17 cellular contexts compared by ENCODE assay signal in the genomic region with DNA sequence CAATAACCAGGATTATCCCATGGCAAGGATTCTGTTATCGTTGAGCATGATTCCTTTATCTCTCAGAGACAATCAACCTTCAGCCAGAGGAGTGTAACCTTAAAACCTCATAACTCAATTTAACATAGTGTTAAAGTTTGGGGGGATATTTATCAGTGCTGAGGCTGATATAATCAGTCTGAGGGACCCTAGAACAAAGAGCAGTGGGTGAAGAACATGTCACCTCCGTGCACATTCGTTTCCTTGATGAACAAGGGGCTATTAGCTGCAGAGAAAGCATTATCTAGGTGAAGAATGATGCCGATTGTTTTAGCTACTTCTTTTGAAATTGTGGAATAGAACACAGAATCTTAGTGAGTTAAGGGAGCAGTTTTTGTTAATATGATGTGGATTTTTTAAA.
DNase-seq lines count a peak whose midpoint lies in the region; ATAC-seq, FAIRE-seq and TF ChIP-seq lines count a peak whose summit lies in the region.
"Had no signal": no experiment of that assay in that cellular context is flagged by ENCODE, and none has a peak within 500 bp of the region (broad histone marks: within the 10 kb centered on the region; RNA-seq: fewer than 3 reads in every experiment).

No MANE protein-coding gene starts in this region.

- H3K4me2 ChIP-seq in Loucy (ENCODE audit: low read depth, low read length, poor library complexity, severe bottlenecking): peak overlapping the region; percentile 82
- H3K4me2 ChIP-seq in K562 (ENCODE audit: insufficient read depth, low read length): no peak overlapping the region
- H3K4me2 ChIP-seq: KMS-11 had no signal

- WGBS in K562 (ENCODE audit: insufficient coverage, low coverage, missing lambda C conversion rate): 7% methylated on average over 4 of the region's 4 CpGs

- H3K27me3 ChIP-seq in Loucy (ENCODE audit: insufficient read depth, low read length, poor library complexity, severe bottlenecking) (no peaks in the 10 kb centered on the region), K562 (ENCODE audit: control insufficient read depth in 2 of 2, insufficient read depth in 2 of 2, low read length in 2 of 2) (no peaks in the 10 kb centered on the region)

- POLR2A ChIA-PET in K562 (lab: Yijun Ruan, JAX): interaction anchor here (0.5 to 0.9 kb wide), 2 partner anchors 115 to 1670 kb away, joined by 3 read pairs; no protein-coding TSS in a partner anchor

- in situ Hi-C loops in K562 (cut with MboI): no loop called here

- peaks cover 16% of the 10 kb centered on the region for H3K27me3 Mint-ChIP-seq in type B pancreatic cell
- H3K27me3 Mint-ChIP-seq: CD4-positive, alpha-beta T cell had no signal

- peak overlapping the region; percentile 80 for H3K27ac Mint-ChIP-seq in type B pancreatic cell
- H3K27ac Mint-ChIP-seq: CD4-positive, alpha-beta T cell had no signal

- H3K79me2 ChIP-seq in Loucy (ENCODE audit: insufficient read depth, low read length) (peaks cover 27% of the 10 kb centered on the region), K562 (ENCODE audit: control insufficient read depth, insufficient read depth, low read length) (no peaks in the 10 kb centered on the region)

- H2AFZ ChIP-seq in Loucy (ENCODE audit: low read length) (peak overlapping the region; percentile 55; the same call in 1 of the 2 replicates), K562 (ENCODE audit: low read depth, low read length) (no peak overlapping the region)

- TF ChIP-seq EP300 in K562 (IDR thresholded peaks at IDR 0.05; ENCODE audit: low read length): no peak

- H3K4me3 Mint-ChIP-seq in type B pancreatic cell: no peak overlapping the region
- H3K4me3 Mint-ChIP-seq: CD4-positive, alpha-beta T cell had no signal

- H3K4me1 ChIP-seq in Loucy (ENCODE audit: insufficient read depth, low read length, poor library complexity, severe bottlenecking) (peaks cover 66% of the 10 kb centered on the region), K562 (replicated peaks in 1 of 2; ENCODE audit: control insufficient read depth in 2 of 2, insufficient read depth in 2 of 2, low read length in 2 of 2) (no peaks in the 10 kb centered on the region)
- H3K4me1 ChIP-seq: Caco-2, HAP-1 had no signal

- peaks cover 19% of the 10 kb centered on the region for H3F3A ChIP-seq in Loucy (ENCODE audit: low read depth)

- DNase-seq in GM12892 (ENCODE audit: insufficient read length): no peak
- no peak for DNase-seq in K562 (ENCODE audit: extremely low read depth in 1 of 4, low spot score in 3 of 4)
- no peak for DNase-seq in type B pancreatic cell (ENCODE audit: extremely low spot score, unreplicated experiment)
- no peak for DNase-seq in HK-2 (ENCODE audit: unreplicated experiment)
- DNase-seq in NCI-H146 treated with DMSO at 0.1 percent for 48 hours (lab: John Stamatoyannopoulos, UW; ENCODE audit: unreplicated experiment): no peak
- DNase-seq: AML-193; Caco-2; CD4-positive, alpha-beta T cell; DMS153; DMS79; GDM1 had no signal

- H3K36me3 ChIP-seq in Loucy (ENCODE audit: insufficient read depth, low read length): no peaks in the 10 kb centered on the region
- no peaks in the 10 kb centered on the region for H3K36me3 ChIP-seq in K562 (ENCODE audit: control insufficient read depth, insufficient read depth, low read length)
- H3K36me3 ChIP-seq: HAP-1 had no signal

- peaks cover 16% of the 10 kb centered on the region for H3K4me1 Mint-ChIP-seq in type B pancreatic cell (ENCODE audit: unreplicated experiment)

- H3K4me3 ChIP-seq in Loucy (ENCODE audit: low read length, poor library complexity, severe bottlenecking) (peak overlapping the region; percentile 72), K562 (no peak overlapping the region)
- H3K4me3 ChIP-seq: HAP-1 had no signal

- CTCF ChIA-PET in K562 (lab: Yijun Ruan, JAX; ENCODE audit: low intra/inter-chr PET ratio): no interaction called here

- no peaks in the 10 kb centered on the region for H3K9me3 Mint-ChIP-seq in type B pancreatic cell
- H3K9me3 Mint-ChIP-seq: CD4-positive, alpha-beta T cell had no signal

- H3K9me1 ChIP-seq in K562 (ENCODE audit: control insufficient read depth, insufficient read depth, low read length): no peaks in the 10 kb centered on the region

- H4K20me1 ChIP-seq in Loucy (ENCODE audit: insufficient read depth, low read length, poor library complexity, severe bottlenecking) (no peaks in the 10 kb centered on the region), K562 (replicated peaks; ENCODE audit: control insufficient read depth, insufficient read depth, low read length) (no peaks in the 10 kb centered on the region)

- no peaks in the 10 kb centered on the region for H3K36me3 Mint-ChIP-seq in type B pancreatic cell

- FAIRE-seq in GM12892 (lab: Jason Lieb, UNC) (peak; percentile 76), K562 (lab: Jason Lieb, UNC) (no peak)
- FAIRE-seq: A204.1 had no signal

- no TSS peak for BruUV-seq in K562 (replicated peaks; lab: Mats Ljungman, UMichigan)

- no peak overlapping the region for H3K27ac ChIP-seq in K562 (ENCODE audit: extremely low read depth, low read depth, low read length)
- H3K27ac ChIP-seq: C4-2B, KMS-11 had no signal

- TF ChIP-seq RAD21 in K562 (CRISPR knock-in tag; conservative IDR thresholded peaks at IDR 0.05 in 1 of 2, IDR thresholded peaks at IDR 0.05 in 1 of 2): no peak

- no peak for TF ChIP-seq POLR2A in GM12892 (IDR thresholded peaks at IDR 0.05; ENCODE audit: low read depth, low read length)
- no peak for TF ChIP-seq POLR2A in K562 (conservative IDR thresholded peaks at IDR 0.05)

- intact Hi-C loops in K562 (cut with micrococcal nuclease): no loop called here

- H3K9ac ChIP-seq in Loucy (ENCODE audit: low read depth, low read length, poor library complexity, severe bottlenecking): peak overlapping the region; percentile 73
- no peak overlapping the region for H3K9ac ChIP-seq in K562 (ENCODE audit: insufficient read depth in 1 of 2, low read depth in 2 of 2, low read length in 2 of 2)
- H3K9ac ChIP-seq: KMS-11 had no signal

- TF ChIP-seq CTCF in Loucy (conservative IDR thresholded peaks at IDR 0.05; ENCODE audit: low read length) (no peak), K562 (IDR thresholded peaks at IDR 0.05 in 2 of 3, conservative IDR thresholded peaks at IDR 0.05 in 1 of 3; ENCODE audit: insufficient read depth in 2 of 3, low read depth in 1 of 3, low read length in 3 of 3) (no peak), type B pancreatic cell (conservative IDR thresholded peaks at IDR 0.05) (no peak)

- H3K9me3 ChIP-seq in Loucy (ENCODE audit: insufficient read depth, low read depth, low read length) (no peaks in the 10 kb centered on the region), K562 (replicated peaks; ENCODE audit: control insufficient read depth, insufficient read depth, low read depth, low read length) (no peaks in the 10 kb centered on the region)
- H3K9me3 ChIP-seq: Caco-2, HAP-1 had no signal

- H3K9me2 ChIP-seq in Loucy (replicated peaks; ENCODE audit: low read depth, low read length): no peaks in the 10 kb centered on the region

- no peak for ATAC-seq in K562
- no peak for ATAC-seq in HG02852 (IDR thresholded peaks at IDR 0.05; ENCODE audit: unreplicated experiment)

TF ChIP-seq in K562, 482 proteins besides CTCF, POLR2A, EP300 and RAD21 (continues in another document):
- TF ChIP-seq RHOXF2B (CRISPR knock-in tag; conservative IDR thresholded peaks at IDR 0.05): no peak
- TF ChIP-seq TAF9B (IDR thresholded peaks at IDR 0.05; ENCODE audit: partially characterized antibody): no peak
- TF ChIP-seq, protein P1, sequence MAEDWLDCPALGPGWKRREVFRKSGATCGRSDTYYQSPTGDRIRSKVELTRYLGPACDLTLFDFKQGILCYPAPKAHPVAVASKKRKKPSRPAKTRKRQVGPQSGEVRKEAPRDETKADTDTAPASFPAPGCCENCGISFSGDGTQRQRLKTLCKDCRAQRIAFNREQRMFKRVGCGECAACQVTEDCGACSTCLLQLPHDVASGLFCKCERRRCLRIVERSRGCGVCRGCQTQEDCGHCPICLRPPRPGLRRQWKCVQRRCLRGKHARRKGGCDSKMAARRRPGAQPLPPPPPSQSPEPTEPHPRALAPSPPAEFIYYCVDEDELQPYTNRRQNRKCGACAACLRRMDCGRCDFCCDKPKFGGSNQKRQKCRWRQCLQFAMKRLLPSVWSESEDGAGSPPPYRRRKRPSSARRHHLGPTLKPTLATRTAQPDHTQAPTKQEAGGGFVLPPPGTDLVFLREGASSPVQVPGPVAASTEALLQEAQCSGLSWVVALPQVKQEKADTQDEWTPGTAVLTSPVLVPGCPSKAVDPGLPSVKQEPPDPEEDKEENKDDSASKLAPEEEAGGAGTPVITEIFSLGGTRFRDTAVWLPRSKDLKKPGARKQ (CRISPR knock-in tag; IDR thresholded peaks at IDR 0.05): no peak
- no peak for TF ChIP-seq HNRNPLL (IDR thresholded peaks at IDR 0.05; ENCODE audit: low read depth, low read length, poor library complexity, severe bottlenecking)
- TF ChIP-seq, protein P2, sequence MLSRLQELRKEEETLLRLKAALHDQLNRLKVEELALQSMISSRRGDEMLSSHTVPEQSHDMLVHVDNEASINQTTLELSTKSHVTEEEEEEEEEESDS (CRISPR knock-in tag; IDR thresholded peaks at IDR 0.05): no peak
- TF ChIP-seq RBM22 (IDR thresholded peaks at IDR 0.05; ENCODE audit: low read depth, low read length, poor library complexity, severe bottlenecking): no peak
- no peak for TF ChIP-seq ZNF644 (tag; IDR thresholded peaks at IDR 0.05; ENCODE audit: low read depth)
- TF ChIP-seq, protein P3, sequence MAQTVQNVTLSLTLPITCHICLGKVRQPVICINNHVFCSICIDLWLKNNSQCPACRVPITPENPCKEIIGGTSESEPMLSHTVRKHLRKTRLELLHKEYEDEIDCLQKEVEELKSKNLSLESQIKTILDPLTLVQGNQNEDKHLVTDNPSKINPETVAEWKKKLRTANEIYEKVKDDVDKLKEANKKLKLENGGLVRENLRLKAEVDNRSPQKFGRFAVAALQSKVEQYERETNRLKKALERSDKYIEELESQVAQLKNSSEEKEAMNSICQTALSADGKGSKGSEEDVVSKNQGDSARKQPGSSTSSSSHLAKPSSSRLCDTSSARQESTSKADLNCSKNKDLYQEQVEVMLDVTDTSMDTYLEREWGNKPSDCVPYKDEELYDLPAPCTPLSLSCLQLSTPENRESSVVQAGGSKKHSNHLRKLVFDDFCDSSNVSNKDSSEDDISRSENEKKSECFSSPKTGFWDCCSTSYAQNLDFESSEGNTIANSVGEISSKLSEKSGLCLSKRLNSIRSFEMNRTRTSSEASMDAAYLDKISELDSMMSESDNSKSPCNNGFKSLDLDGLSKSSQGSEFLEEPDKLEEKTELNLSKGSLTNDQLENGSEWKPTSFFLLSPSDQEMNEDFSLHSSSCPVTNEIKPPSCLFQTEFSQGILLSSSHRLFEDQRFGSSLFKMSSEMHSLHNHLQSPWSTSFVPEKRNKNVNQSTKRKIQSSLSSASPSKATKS (CRISPR knock-in tag; IDR thresholded peaks at IDR 0.05): no peak
- no peak for TF ChIP-seq ZFPM2 (CRISPR knock-in tag; IDR thresholded peaks at IDR 0.05)
- TF ChIP-seq CBX2 (IDR thresholded peaks at IDR 0.05; ENCODE audit: insufficient read depth, low read length, poor library complexity, severe bottlenecking): peak; percentile 95
- TF ChIP-seq RFX5 (IDR thresholded peaks at IDR 0.05; ENCODE audit: low read depth, low read length): no peak
- TF ChIP-seq ZNF445 (CRISPR knock-in tag; IDR thresholded peaks at IDR 0.05; ENCODE audit: low read depth): no peak
